8 cellular contexts compared by ENCODE assay signal in genomic region chr5:73564644-73565165, GRCh38. TPM values are rescaled to one million over a fixed set of nuclear protein-coding genes. Genes with fewer than 3 reads are reported as not detected.
A peak's percentile ranks its signal among the peaks of the same experiment; 100 is the strongest.
DNase-seq lines count a peak whose midpoint lies in the region; ATAC-seq and TF ChIP-seq lines count a peak whose summit lies in the region.

No MANE protein-coding gene starts in this region.

- peak overlapping the region; percentile 61 for H3K4me3 ChIP-seq in Caco-2 (ENCODE audit: low read depth, low read length)
- peak overlapping the region; percentile 91 for H3K4me3 ChIP-seq in SU-DHL-6 (ENCODE audit: insufficient read depth, low read length, poor library complexity, severe bottlenecking)

- H3K36me3 Mint-ChIP-seq in Caco-2 (ENCODE audit: insufficient read depth, unreplicated experiment) (peaks cover 13% of the 10 kb centered on the region), naive B cell (peaks cover 7 to 11% of the 10 kb centered on the region in 2 donors)
- H3K36me3 Mint-ChIP-seq in effector memory CD8-positive, alpha-beta T cell (ENCODE audit: insufficient read depth): peaks cover 58% of the 10 kb centered on the region

- no peaks in the 10 kb centered on the region for H4K20me1 ChIP-seq in SU-DHL-6 (ENCODE audit: low read depth, low read length)

- peak overlapping the region; percentile 84 for H2AFZ ChIP-seq in SU-DHL-6 (ENCODE audit: low read depth, low read length, severe bottlenecking)

- H3K27ac ChIP-seq in SU-DHL-6 (ENCODE audit: low read depth, low read length): peak overlapping the region; percentile 78

- POLR2A ChIA-PET in Caco-2 (lab: Charles Lee): interaction anchor here (0.8 to 1.4 kb wide), 2 partner anchors 20 to 66 kb away, joined by 3 read pairs; partner anchors contain the start of gene BTF3

- H3K9ac ChIP-seq in SU-DHL-6 (ENCODE audit: low read length): peak overlapping the region; percentile 79

- no peaks in the 10 kb centered on the region for H3K9me2 ChIP-seq in SU-DHL-6 (replicated peaks; ENCODE audit: insufficient read depth, low read length)

- peaks cover 12% of the 10 kb centered on the region for H3K4me1 Mint-ChIP-seq in Caco-2 (ENCODE audit: low read depth, unreplicated experiment)
- peaks cover 25 to 39% of the 10 kb centered on the region in 2 donors for H3K4me1 Mint-ChIP-seq in effector memory CD8-positive, alpha-beta T cell (ENCODE audit: low read depth in 2 of 2)
- peaks cover 26 to 34% (median 34%) of the 10 kb centered on the region in 3 donors for H3K4me1 Mint-ChIP-seq in naive B cell

- H3K27ac Mint-ChIP-seq in Caco-2 (ENCODE audit: unreplicated experiment) (peak overlapping the region; percentile 90), naive B cell (peak overlapping the region; percentile 97 to 100 (median 100))
- peak overlapping the region; percentile 98 to 100 for H3K27ac Mint-ChIP-seq in effector memory CD8-positive, alpha-beta T cell

- ATAC-seq in HG02571 (IDR thresholded peaks at IDR 0.05; ENCODE audit: unreplicated experiment): peak; percentile 5
- ATAC-seq in effector memory CD8-positive, alpha-beta T cell (replicated peaks): no peak
- no peak for ATAC-seq in naive B cell (ENCODE audit: low read depth in 2 of 2)
- no peak for ATAC-seq in HG03520 (IDR thresholded peaks at IDR 0.05; ENCODE audit: unreplicated experiment)
- ATAC-seq in GM21576 (IDR thresholded peaks at IDR 0.05; ENCODE audit: unreplicated experiment): no peak

- CTCF ChIA-PET in Caco-2 (lab: Charles Lee): interaction anchor here (0.6 kb wide), 1 partner anchor 389 kb away, joined by 3 read pairs; no protein-coding TSS in a partner anchor

- no peaks in the 10 kb centered on the region; the same call in 1 of the 2 replicates for H3K9me3 ChIP-seq in Caco-2
- H3K9me3 ChIP-seq in SU-DHL-6 (ENCODE audit: insufficient read depth, low read length): no peaks in the 10 kb centered on the region

- H3K27me3 Mint-ChIP-seq in Caco-2 (ENCODE audit: insufficient read depth, unreplicated experiment): no peaks in the 10 kb centered on the region
- no peaks in the 10 kb centered on the region for H3K27me3 Mint-ChIP-seq in effector memory CD8-positive, alpha-beta T cell
- no peaks in the 10 kb centered on the region for H3K27me3 Mint-ChIP-seq in naive B cell

- intact Hi-C loops in Caco-2 (cut with micrococcal nuclease; ENCODE audit: unreplicated experiment): loop anchor here (1.0 kb wide), 1 partner anchor 45 kb away; no protein-coding TSS in a partner anchor

- DNase-seq in Caco-2 (no peak), naive B cell (no peak), AML-193 (lab: John Stamatoyannopoulos, UW) (no peak)
- DNase-seq in effector memory CD8-positive, alpha-beta T cell: no peak

- peaks cover 9% of the 10 kb centered on the region; the same call in 1 of the 2 replicates for H3K4me1 ChIP-seq in Caco-2

- no peaks in the 10 kb centered on the region for H3K27me3 ChIP-seq in Caco-2 (replicated peaks; ENCODE audit: control insufficient read depth, insufficient read depth, low read length)
- no peaks in the 10 kb centered on the region for H3K27me3 ChIP-seq in SU-DHL-6 (ENCODE audit: low read length)

- no peaks in the 10 kb centered on the region for H3F3A ChIP-seq in SU-DHL-6 (ENCODE audit: insufficient read depth)

- H3K4me3 Mint-ChIP-seq in Caco-2 (ENCODE audit: unreplicated experiment): peak overlapping the region; percentile 84
- peak overlapping the region; percentile 92 to 100 for H3K4me3 Mint-ChIP-seq in effector memory CD8-positive, alpha-beta T cell
- peak overlapping the region; percentile 84 to 100 (median 98) for H3K4me3 Mint-ChIP-seq in naive B cell

- no peaks in the 10 kb centered on the region for H3K36me3 ChIP-seq in Caco-2 (ENCODE audit: control insufficient read depth, insufficient read depth, low read length)
- H3K36me3 ChIP-seq in SU-DHL-6 (ENCODE audit: low read length): peaks cover 7% of the 10 kb centered on the region; the same call in 1 of the 2 replicates

- peak overlapping the region; percentile 96 for H3K4me2 ChIP-seq in SU-DHL-6 (ENCODE audit: low read depth, low read length, poor library complexity, severe bottlenecking)

- no peak for TF ChIP-seq CTCF in Caco-2 (IDR thresholded peaks at IDR 0.05; ENCODE audit: insufficient read depth in 1 of 2, low read depth in 1 of 2, low read length in 1 of 2, severe bottlenecking in 1 of 2, unreplicated experiment in 1 of 2)
- no peak for TF ChIP-seq CTCF in SU-DHL-6 (IDR thresholded peaks at IDR 0.05; ENCODE audit: insufficient read depth, low read length, poor library complexity, severe bottlenecking)

- H3K9me3 Mint-ChIP-seq in Caco-2 (ENCODE audit: unreplicated experiment): no peaks in the 10 kb centered on the region
- H3K9me3 Mint-ChIP-seq in effector memory CD8-positive, alpha-beta T cell: no peaks in the 10 kb centered on the region
- no peaks in the 10 kb centered on the region for H3K9me3 Mint-ChIP-seq in naive B cell

- no TSS peak for BruUV-seq in Caco-2 (replicated peaks; lab: Mats Ljungman, UMichigan)

- peaks cover 56% of the 10 kb centered on the region for H3K79me2 ChIP-seq in SU-DHL-6 (ENCODE audit: insufficient read depth, low read length)

RNA-seq across cellular contexts. Expression of gene ANKRA2, which starts 0.7 kb away (rescaled TPM):
- total RNA-seq in Caco-2 (2022): 9.2 and 10.2 TPM in 2 replicates
- polyA plus RNA-seq in naive B cell (ENCODE audit: low read depth in 6 of 6): 10 to 100 TPM; 21.1 to 34.4 (median 26.3) TPM

RNA-seq across cellular contexts. Expression of gene UTP15, which starts 0.8 kb away (rescaled TPM):
- 29.1 and 33.0 TPM in 2 replicates for total RNA-seq in Caco-2 (2022)
- 10 to 100 TPM in 2 of 6 donors, 1 to 10 TPM in 4; 6.2 to 13.3 (median 8.0) TPM for polyA plus RNA-seq in naive B cell (ENCODE audit: low read depth in 6 of 6)
